20 cellular contexts compared by ENCODE assay signal in the genomic region with DNA sequence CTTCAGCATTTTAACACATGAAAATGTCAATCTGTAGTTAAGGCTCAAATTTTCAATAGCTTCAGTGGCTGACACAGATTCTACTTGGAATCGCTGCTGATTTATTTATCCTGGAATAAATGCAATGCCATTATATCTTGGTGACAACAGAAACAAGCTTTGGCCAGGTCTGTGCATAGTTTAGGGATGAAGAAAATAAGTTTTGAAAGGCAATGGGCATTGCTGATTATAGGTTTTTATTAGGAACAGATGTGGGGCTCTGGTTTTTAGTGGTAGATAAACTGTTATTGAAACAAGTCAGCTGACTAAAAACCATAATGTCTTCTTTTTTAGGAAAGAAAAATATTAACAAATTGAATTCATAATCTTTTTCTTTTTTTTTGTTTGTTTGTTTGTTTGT.
DNase-seq lines count a peak whose midpoint lies in the region; ATAC-seq and TF ChIP-seq lines count a peak whose summit lies in the region.
"Had no signal": no experiment of that assay in that cellular context is flagged by ENCODE, and none has a peak within 500 bp of the region (broad histone marks: within the 10 kb centered on the region; RNA-seq: fewer than 3 reads in every experiment).

No MANE protein-coding gene starts in this region.

- H3K4me3 ChIP-seq in AG10803 (ENCODE audit: low read length) (no peak overlapping the region), adipocyte (ENCODE audit: low read length) (peak overlapping the region; percentile 37), fibroblast of villous mesenchyme (ENCODE audit: low read depth, low read length) (no peak overlapping the region), subcutaneous abdominal adipose tissue (ENCODE audit: low read depth in 1 of 5, low read length in 5 of 5) (peak overlapping the region in 2 of 5 donors; percentile 4 to 6)
- H3K4me3 ChIP-seq: K562, SK-N-MC had no signal

- H3K4me1 ChIP-seq in adipocyte (ENCODE audit: control insufficient read depth, insufficient read depth, low read length) (peaks cover 17% of the 10 kb centered on the region), subcutaneous abdominal adipose tissue (ENCODE audit: control insufficient read depth in 5 of 5, insufficient read depth in 5 of 5, low read length in 5 of 5) (peaks cover 2 to 23% (median 14%) of the 10 kb centered on the region in 5 donors)

- H3K27me3 ChIP-seq in adipocyte (replicated peaks; ENCODE audit: control insufficient read depth, insufficient read depth, low read length) (no peaks in the 10 kb centered on the region), subcutaneous abdominal adipose tissue (ENCODE audit: control insufficient read depth in 5 of 5, insufficient read depth in 4 of 5, low read length in 5 of 5) (no peaks in the 10 kb centered on the region)

- ATAC-seq in omental fat pad (ENCODE audit: low FRiP score), result no peak
- ATAC-seq: HCT116, K562 had no signal

- peak overlapping the region; percentile 82 for H3K27ac ChIP-seq in subcutaneous abdominal adipose tissue (ENCODE audit: low read depth, low read length)
- H3K27ac ChIP-seq: C4-2B, SK-N-MC had no signal

- DNase-seq in AG10803 (ENCODE audit: low read depth), result peak; percentile 38
- DNase-seq in adipocyte (ENCODE audit: low read depth), result peak; percentile 81
- DNase-seq in fibroblast of villous mesenchyme (ENCODE audit: low read depth), result peak; percentile 15
- no peak for DNase-seq in DMS53 treated with DMSO at 0.1 percent for 48 hours (lab: John Stamatoyannopoulos, UW; ENCODE audit: unreplicated experiment)
- DNase-seq in NCI-H128 (lab: John Stamatoyannopoulos, UW; ENCODE audit: unreplicated experiment), result no peak
- DNase-seq in NCI-H2171 (lab: John Stamatoyannopoulos, UW), result no peak
- DNase-seq in omental fat pad (ENCODE audit: low spot score), result no peak
- DNase-seq: AML-193, DMS79 treated with DMSO at 0.1 percent for 48 hours, GOT3, NCI-H1092 treated with DMSO at 0.1 percent for 48 hours, NCI-H2081, NCI-H510A treated with DMSO at 0.1 percent for 48 hours, NCI-H774, Right ventricle myocardium superior had no signal

- H3K9me3 ChIP-seq in adipocyte (ENCODE audit: control insufficient read depth, low read length), result no peaks in the 10 kb centered on the region
- no peaks in the 10 kb centered on the region for H3K9me3 ChIP-seq in subcutaneous abdominal adipose tissue (ENCODE audit: control insufficient read depth in 5 of 5, low read length in 5 of 5)

- no peaks in the 10 kb centered on the region for H3K36me3 ChIP-seq in adipocyte (ENCODE audit: control insufficient read depth, insufficient read depth, low read length, severe bottlenecking)
- no peaks in the 10 kb centered on the region for H3K36me3 ChIP-seq in subcutaneous abdominal adipose tissue (ENCODE audit: control insufficient read depth in 5 of 5, insufficient read depth in 5 of 5, low read length in 5 of 5)

- peak overlapping the region; percentile 68 for H3K9ac ChIP-seq in adipocyte (ENCODE audit: low read length)
- H3K9ac ChIP-seq in subcutaneous abdominal adipose tissue (ENCODE audit: low read length in 5 of 5), result peak overlapping the region in 2 of 5 donors; percentile 1 to 30

- TF ChIP-seq CTCF in AG10803 (conservative IDR thresholded peaks at IDR 0.05; ENCODE audit: low read length) (no peak), fibroblast of villous mesenchyme (IDR thresholded peaks at IDR 0.05; ENCODE audit: insufficient read depth, low read depth, low read length) (no peak), omental fat pad (IDR thresholded peaks at IDR 0.05) (no peak)

Comparison
In these comparisons a context has a peak if more than half of its experiments do, and no peak if none do; other contexts are left out.
1. DNase-seq: peak in AG10803 (single experiment), adipocyte (single experiment) and fibroblast of villous mesenchyme (single experiment); none in DMS53 treated with DMSO at 0.1 percent for 48 hours (single experiment), NCI-H128 (single experiment), NCI-H2171 (single experiment) and omental fat pad (single experiment).